ENCODE assay signal across 1 cellular context in the genomic region with DNA sequence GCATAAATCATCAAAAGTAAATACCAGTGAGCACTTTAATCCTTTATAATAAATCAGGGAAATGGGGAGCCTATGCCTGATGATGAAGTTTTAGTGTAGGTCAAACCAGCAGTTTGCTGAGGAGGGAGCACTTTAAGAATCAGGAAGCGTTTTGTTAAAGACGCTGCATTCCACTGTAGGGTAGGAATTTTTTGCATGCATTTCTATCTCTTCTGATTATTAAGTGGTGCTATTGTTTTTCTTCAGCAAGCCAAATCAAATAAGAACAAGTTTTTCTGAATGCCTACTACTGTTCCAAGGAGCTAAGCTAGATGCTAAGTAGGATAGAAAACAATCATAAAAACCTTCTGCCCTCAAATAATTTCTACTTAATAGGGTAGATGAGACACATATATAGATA.
TF ChIP-seq lines count a peak whose summit lies in the region.

No MANE protein-coding gene starts in this region.

TF ChIP-seq in GM23338, 12 proteins besides CTCF, POLR2A, EP300 and RAD21 (continued from another document):
- TF ChIP-seq, protein P1, sequence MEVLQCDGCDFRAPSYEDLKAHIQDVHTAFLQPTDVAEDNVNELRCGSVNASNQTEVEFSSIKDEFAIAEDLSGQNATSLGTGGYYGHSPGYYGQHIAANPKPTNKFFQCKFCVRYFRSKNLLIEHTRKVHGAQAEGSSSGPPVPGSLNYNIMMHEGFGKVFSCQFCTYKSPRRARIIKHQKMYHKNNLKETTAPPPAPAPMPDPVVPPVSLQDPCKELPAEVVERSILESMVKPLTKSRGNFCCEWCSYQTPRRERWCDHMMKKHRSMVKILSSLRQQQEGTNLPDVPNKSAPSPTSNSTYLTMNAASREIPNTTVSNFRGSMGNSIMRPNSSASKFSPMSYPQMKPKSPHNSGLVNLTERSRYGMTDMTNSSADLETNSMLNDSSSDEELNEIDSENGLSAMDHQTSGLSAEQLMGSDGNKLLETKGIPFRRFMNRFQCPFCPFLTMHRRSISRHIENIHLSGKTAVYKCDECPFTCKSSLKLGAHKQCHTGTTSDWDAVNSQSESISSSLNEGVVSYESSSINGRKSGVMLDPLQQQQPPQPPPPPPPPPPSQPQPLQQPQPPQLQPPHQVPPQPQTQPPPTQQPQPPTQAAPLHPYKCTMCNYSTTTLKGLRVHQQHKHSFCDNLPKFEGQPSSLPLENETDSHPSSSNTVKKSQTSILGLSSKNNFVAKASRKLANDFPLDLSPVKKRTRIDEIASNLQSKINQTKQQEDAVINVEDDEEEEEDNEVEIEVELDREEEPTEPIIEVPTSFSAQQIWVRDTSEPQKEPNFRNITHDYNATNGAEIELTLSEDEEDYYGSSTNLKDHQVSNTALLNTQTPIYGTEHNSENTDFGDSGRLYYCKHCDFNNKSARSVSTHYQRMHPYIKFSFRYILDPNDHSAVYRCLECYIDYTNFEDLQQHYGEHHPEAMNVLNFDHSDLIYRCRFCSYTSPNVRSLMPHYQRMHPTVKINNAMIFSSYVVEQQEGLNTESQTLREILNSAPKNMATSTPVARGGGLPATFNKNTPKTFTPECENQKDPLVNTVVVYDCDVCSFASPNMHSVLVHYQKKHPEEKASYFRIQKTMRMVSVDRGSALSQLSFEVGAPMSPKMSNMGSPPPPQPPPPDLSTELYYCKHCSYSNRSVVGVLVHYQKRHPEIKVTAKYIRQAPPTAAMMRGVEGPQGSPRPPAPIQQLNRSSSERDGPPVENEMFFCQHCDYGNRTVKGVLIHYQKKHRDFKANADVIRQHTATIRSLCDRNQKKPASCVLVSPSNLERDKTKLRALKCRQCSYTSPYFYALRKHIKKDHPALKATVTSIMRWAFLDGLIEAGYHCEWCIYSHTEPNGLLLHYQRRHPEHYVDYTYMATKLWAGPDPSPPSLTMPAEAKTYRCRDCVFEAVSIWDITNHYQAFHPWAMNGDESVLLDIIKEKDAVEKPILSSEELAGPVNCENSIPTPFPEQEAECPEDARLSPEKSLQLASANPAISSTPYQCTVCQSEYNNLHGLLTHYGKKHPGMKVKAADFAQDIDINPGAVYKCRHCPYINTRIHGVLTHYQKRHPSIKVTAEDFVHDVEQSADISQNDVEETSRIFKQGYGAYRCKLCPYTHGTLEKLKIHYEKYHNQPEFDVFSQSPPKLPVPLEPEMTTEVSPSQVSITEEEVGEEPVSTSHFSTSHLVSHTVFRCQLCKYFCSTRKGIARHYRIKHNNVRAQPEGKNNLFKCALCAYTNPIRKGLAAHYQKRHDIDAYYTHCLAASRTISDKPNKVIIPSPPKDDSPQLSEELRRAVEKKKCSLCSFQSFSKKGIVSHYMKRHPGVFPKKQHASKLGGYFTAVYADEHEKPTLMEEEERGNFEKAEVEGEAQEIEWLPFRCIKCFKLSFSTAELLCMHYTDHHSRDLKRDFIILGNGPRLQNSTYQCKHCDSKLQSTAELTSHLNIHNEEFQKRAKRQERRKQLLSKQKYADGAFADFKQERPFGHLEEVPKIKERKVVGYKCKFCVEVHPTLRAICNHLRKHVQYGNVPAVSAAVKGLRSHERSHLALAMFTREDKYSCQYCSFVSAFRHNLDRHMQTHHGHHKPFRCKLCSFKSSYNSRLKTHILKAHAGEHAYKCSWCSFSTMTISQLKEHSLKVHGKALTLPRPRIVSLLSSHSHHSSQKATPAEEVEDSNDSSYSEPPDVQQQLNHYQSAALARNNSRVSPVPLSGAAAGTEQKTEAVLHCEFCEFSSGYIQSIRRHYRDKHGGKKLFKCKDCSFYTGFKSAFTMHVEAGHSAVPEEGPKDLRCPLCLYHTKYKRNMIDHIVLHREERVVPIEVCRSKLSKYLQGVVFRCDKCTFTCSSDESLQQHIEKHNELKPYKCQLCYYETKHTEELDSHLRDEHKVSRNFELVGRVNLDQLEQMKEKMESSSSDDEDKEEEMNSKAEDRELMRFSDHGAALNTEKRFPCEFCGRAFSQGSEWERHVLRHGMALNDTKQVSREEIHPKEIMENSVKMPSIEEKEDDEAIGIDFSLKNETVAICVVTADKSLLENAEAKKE (CRISPR knock-in tag; IDR thresholded peaks at IDR 0.05): no peak
- TF ChIP-seq STAT1 (IDR thresholded peaks at IDR 0.05; ENCODE audit: unreplicated experiment): no peak
- no peak for TF ChIP-seq ZNF331 (CRISPR knock-in tag; IDR thresholded peaks at IDR 0.05; ENCODE audit: low read depth)
- TF ChIP-seq, protein P2, sequence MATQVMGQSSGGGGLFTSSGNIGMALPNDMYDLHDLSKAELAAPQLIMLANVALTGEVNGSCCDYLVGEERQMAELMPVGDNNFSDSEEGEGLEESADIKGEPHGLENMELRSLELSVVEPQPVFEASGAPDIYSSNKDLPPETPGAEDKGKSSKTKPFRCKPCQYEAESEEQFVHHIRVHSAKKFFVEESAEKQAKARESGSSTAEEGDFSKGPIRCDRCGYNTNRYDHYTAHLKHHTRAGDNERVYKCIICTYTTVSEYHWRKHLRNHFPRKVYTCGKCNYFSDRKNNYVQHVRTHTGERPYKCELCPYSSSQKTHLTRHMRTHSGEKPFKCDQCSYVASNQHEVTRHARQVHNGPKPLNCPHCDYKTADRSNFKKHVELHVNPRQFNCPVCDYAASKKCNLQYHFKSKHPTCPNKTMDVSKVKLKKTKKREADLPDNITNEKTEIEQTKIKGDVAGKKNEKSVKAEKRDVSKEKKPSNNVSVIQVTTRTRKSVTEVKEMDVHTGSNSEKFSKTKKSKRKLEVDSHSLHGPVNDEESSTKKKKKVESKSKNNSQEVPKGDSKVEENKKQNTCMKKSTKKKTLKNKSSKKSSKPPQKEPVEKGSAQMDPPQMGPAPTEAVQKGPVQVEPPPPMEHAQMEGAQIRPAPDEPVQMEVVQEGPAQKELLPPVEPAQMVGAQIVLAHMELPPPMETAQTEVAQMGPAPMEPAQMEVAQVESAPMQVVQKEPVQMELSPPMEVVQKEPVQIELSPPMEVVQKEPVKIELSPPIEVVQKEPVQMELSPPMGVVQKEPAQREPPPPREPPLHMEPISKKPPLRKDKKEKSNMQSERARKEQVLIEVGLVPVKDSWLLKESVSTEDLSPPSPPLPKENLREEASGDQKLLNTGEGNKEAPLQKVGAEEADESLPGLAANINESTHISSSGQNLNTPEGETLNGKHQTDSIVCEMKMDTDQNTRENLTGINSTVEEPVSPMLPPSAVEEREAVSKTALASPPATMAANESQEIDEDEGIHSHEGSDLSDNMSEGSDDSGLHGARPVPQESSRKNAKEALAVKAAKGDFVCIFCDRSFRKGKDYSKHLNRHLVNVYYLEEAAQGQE (IDR thresholded peaks at IDR 0.05; ENCODE audit: unreplicated experiment): no peak
- TF ChIP-seq EZH2phosphoT487 (IDR thresholded peaks at IDR 0.05; ENCODE audit: unreplicated experiment): no peak
TF ChIP-seq in GM23338: peak in this region for 0.
